ENCODE assay signal across 8 cellular contexts in genomic region chr20:34876161-34877001, GRCh38. TPM values are rescaled to one million over a fixed set of nuclear protein-coding genes. Genes with fewer than 3 reads are reported as not detected.
A peak's percentile ranks its signal among the peaks of the same experiment; 100 is the strongest.
DNase-seq lines count a peak whose midpoint lies in the region; ATAC-seq and TF ChIP-seq lines count a peak whose summit lies in the region.

Gene ACSS2 (plus strand): TSS chr20:34876612. CDS start chr20:34876646, 34 bp downstream.

- H3K9me3 ChIP-seq in DND-41 (ENCODE audit: insufficient read depth, low read length, severe bottlenecking): no peaks in the 10 kb centered on the region

- no peaks in the 10 kb centered on the region for H3K36me3 Mint-ChIP-seq in nephron progenitor cell (ENCODE audit: low read depth)
- H3K36me3 Mint-ChIP-seq in stimulated activated naive CD8-positive, alpha-beta T cell treated with anti-CD3 and anti-CD28 coated beads, Interleukin-15, Interleukin-2, amounts not matched to agents 100 ng/mL and 50 ng/mL, for 24 hours (ENCODE audit: low read depth): no peaks in the 10 kb centered on the region

- peaks cover 48% of the 10 kb centered on the region for H3K4me1 ChIP-seq in DND-41 (ENCODE audit: insufficient read depth, low read length)

- peaks cover 54% of the 10 kb centered on the region for H3K4me1 Mint-ChIP-seq in nephron progenitor cell
- peaks cover 45% of the 10 kb centered on the region for H3K4me1 Mint-ChIP-seq in stimulated activated naive CD8-positive, alpha-beta T cell treated with anti-CD3 and anti-CD28 coated beads, Interleukin-15, Interleukin-2, amounts not matched to agents 100 ng/mL and 50 ng/mL, for 24 hours (ENCODE audit: low read depth)

- H3K27ac ChIP-seq in DND-41 (ENCODE audit: low read length): peak within 1 kb of the TSS; percentile 16; the same call in 1 of the 2 replicates

- H3K27ac Mint-ChIP-seq in nephron progenitor cell: peak within 1 kb of the TSS; percentile 21
- H3K27ac Mint-ChIP-seq in stimulated activated naive CD8-positive, alpha-beta T cell treated with anti-CD3 and anti-CD28 coated beads, Interleukin-15, Interleukin-2, amounts not matched to agents 100 ng/mL and 50 ng/mL, for 24 hours: peak within 1 kb of the TSS; percentile 81

- no peak for TF ChIP-seq CTCF in DND-41 (IDR thresholded peaks at IDR 0.05; ENCODE audit: borderline replicate concordance, extremely low read depth, low read length, poor library complexity, severe bottlenecking)
- no peak for TF ChIP-seq CTCF in nephron progenitor cell (IDR thresholded peaks at IDR 0.05)

- peak within 1 kb of the TSS; percentile 33 to 52 for H3K4me3 ChIP-seq in DND-41 (ENCODE audit: low read depth in 1 of 2, low read length in 2 of 2)

- peaks cover 33% of the 10 kb centered on the region for H3K27me3 Mint-ChIP-seq in nephron progenitor cell (ENCODE audit: low read depth, poor library complexity)
- H3K27me3 Mint-ChIP-seq in stimulated activated naive CD8-positive, alpha-beta T cell treated with anti-CD3 and anti-CD28 coated beads, Interleukin-15, Interleukin-2, amounts not matched to agents 100 ng/mL and 50 ng/mL, for 24 hours: no peaks in the 10 kb centered on the region

- H3K9ac ChIP-seq in DND-41 (ENCODE audit: low read depth, low read length): peak within 1 kb of the TSS; percentile 60

- H3K27me3 ChIP-seq in DND-41 (ENCODE audit: insufficient read depth, low read length, poor library complexity): peaks cover 7% of the 10 kb centered on the region

- peak within 1 kb of the TSS; percentile 75 for H2AFZ ChIP-seq in DND-41 (ENCODE audit: low read depth, low read length)

- DNase-seq in DND-41 (peak; percentile 98), GOT3 (lab: John Stamatoyannopoulos, UW) (peak; percentile 94), M059J (ENCODE audit: low read depth) (peak; percentile 99), SIG-M5 (lab: John Stamatoyannopoulos, UW) (peak; percentile 85), activated gamma-delta T cell (lab: John Stamatoyannopoulos, UW) (peak; percentile 80), fibroblast of the conjunctiva (ENCODE audit: low read depth) (peak; percentile 99), nephron progenitor cell (peak; percentile 99)

- ATAC-seq in DND-41 (ENCODE audit: insufficient read depth, low read depth): peak; percentile 78

- H4K20me1 ChIP-seq in DND-41 (ENCODE audit: insufficient read depth, low read length): no peaks in the 10 kb centered on the region

- peaks cover 16% of the 10 kb centered on the region for H3K79me2 ChIP-seq in DND-41 (ENCODE audit: insufficient read depth, low read length)

- H3K4me3 Mint-ChIP-seq in nephron progenitor cell: peak within 1 kb of the TSS; percentile 94
- H3K4me3 Mint-ChIP-seq in stimulated activated naive CD8-positive, alpha-beta T cell treated with anti-CD3 and anti-CD28 coated beads, Interleukin-15, Interleukin-2, amounts not matched to agents 100 ng/mL and 50 ng/mL, for 24 hours: peak within 1 kb of the TSS; percentile 80

- H3K36me3 ChIP-seq in DND-41 (ENCODE audit: insufficient read depth, low read length): no peaks in the 10 kb centered on the region

- H3K4me2 ChIP-seq in DND-41 (ENCODE audit: insufficient read depth, low read length): peak within 1 kb of the TSS; percentile 68

- H3K9me3 Mint-ChIP-seq in nephron progenitor cell: no peaks in the 10 kb centered on the region
- no peaks in the 10 kb centered on the region for H3K9me3 Mint-ChIP-seq in stimulated activated naive CD8-positive, alpha-beta T cell treated with anti-CD3 and anti-CD28 coated beads, Interleukin-15, Interleukin-2, amounts not matched to agents 100 ng/mL and 50 ng/mL, for 24 hours

RNA-seq across cellular contexts. Expression of gene ACSS2, which starts in this region (rescaled TPM):
- 26.0 and 34.2 TPM in 2 replicates for total RNA-seq in M059J (2014; rRNA removed; shearing (Covaris generic))

Comparison
In these comparisons a context has a peak if more than half of its experiments do, and no peak if none do; other contexts are left out.
1. Peak in every context shown above with its lines: DNase-seq, ATAC-seq, H3K4me3 ChIP-seq and H3K27ac ChIP-seq.